22 cellular contexts compared by ENCODE assay signal in genomic region chrX:142043196-142043595, GRCh38.
"Had no signal": no experiment of that assay in that cellular context is flagged by ENCODE, and none has a peak within 500 bp of the region (broad histone marks: within the 10 kb centered on the region; RNA-seq: fewer than 3 reads in every experiment).

No MANE protein-coding gene starts in this region.

- H3K4me2 ChIP-seq: hepatocyte had no signal

- H2AFZ ChIP-seq: hepatocyte had no signal

- H3K27me3 ChIP-seq: esophagus muscularis mucosa, foreskin keratinocyte, gastroesophageal sphincter, heart left ventricle, hepatocyte, left lung had no signal

- H3K9me3 ChIP-seq: esophagus muscularis mucosa, gastroesophageal sphincter, heart left ventricle, left lung, lower lobe of right lung had no signal

- H3K79me2 ChIP-seq: hepatocyte had no signal

- ATAC-seq: foreskin keratinocyte, gastroesophageal sphincter, heart left ventricle, left colon, left lung, left ventricle myocardium superior, lower lobe of right lung, mucosa of descending colon had no signal

- H3K4me3 ChIP-seq: coronary artery, dorsolateral prefrontal cortex, esophagus muscularis mucosa, gastroesophageal sphincter, heart left ventricle, hepatocyte, left lung, lower lobe of right lung, mucosa of descending colon had no signal

- H3K27ac ChIP-seq: coronary artery, dorsolateral prefrontal cortex, esophagus muscularis mucosa, foreskin keratinocyte, gastroesophageal sphincter, heart left ventricle, hepatocyte, left lung, lower lobe of right lung had no signal

- DNase-seq: dermis blood vessel endothelial cell; dorsolateral prefrontal cortex; effector CD4-positive, alpha-beta T cell; effector memory CD4-positive, alpha-beta T cell; foreskin keratinocyte; heart left ventricle; hypothalamus; immature natural killer cell; islet precursor cell; kidney; kidney glomerular epithelial cell; left colon; left lung; left ventricle myocardium superior; lower lobe of right lung; mesenchymal stem cell; mucosa of descending colon; naive B cell had no signal

- H3K36me3 ChIP-seq: esophagus muscularis mucosa, gastroesophageal sphincter, heart left ventricle, left lung, lower lobe of right lung had no signal
